8 cellular contexts compared by ENCODE assay signal in genomic region chr16:20944861-20945390, GRCh38.
DNase-seq lines count a peak whose midpoint lies in the region; ATAC-seq lines count a peak whose summit lies in the region.

No MANE protein-coding gene starts in this region.

- no peak for ATAC-seq in HG02870 (IDR thresholded peaks at IDR 0.05; ENCODE audit: unreplicated experiment)

- DNase-seq in HCEC 1CT (peak; percentile 7), D341Med (ENCODE audit: low spot score) (no peak), NCI-H2107 (lab: John Stamatoyannopoulos, UW) (no peak), nucleus accumbens (lab: John Stamatoyannopoulos, UW) (no peak)
- peak; percentile 23 for DNase-seq in central memory CD4-positive, alpha-beta T cell
- DNase-seq in stimulated activated CD4-positive, alpha-beta T cell treated with anti-CD3 and anti-CD28 coated beads, Interleukin-15, amount 100 ng/mL, for 24 hours = peak; percentile 63

- H3K4me3 Mint-ChIP-seq in T-helper 1 cell treated with Interleukin-12 subunit alpha and Interleukin-12 subunit beta and Interleukin-4 antibody, amounts not matched to agents 30 μg/mL and 1 μg/mL, for 36 hours = no peak overlapping the region

- peaks cover 1% of the 10 kb centered on the region for H3K36me3 Mint-ChIP-seq in T-helper 1 cell treated with Interleukin-12 subunit alpha and Interleukin-12 subunit beta and Interleukin-4 antibody, amounts not matched to agents 30 μg/mL and 1 μg/mL, for 36 hours (ENCODE audit: low read depth)

- H3K4me1 Mint-ChIP-seq in T-helper 1 cell treated with Interleukin-12 subunit alpha and Interleukin-12 subunit beta and Interleukin-4 antibody, amounts not matched to agents 30 μg/mL and 1 μg/mL, for 36 hours (ENCODE audit: low read depth) = peaks cover 43% of the 10 kb centered on the region

- no peaks in the 10 kb centered on the region for H3K9me3 Mint-ChIP-seq in T-helper 1 cell treated with Interleukin-12 subunit alpha and Interleukin-12 subunit beta and Interleukin-4 antibody, amounts not matched to agents 30 μg/mL and 1 μg/mL, for 36 hours

- peak overlapping the region; percentile 93 for H3K27ac Mint-ChIP-seq in T-helper 1 cell treated with Interleukin-12 subunit alpha and Interleukin-12 subunit beta and Interleukin-4 antibody, amounts not matched to agents 30 μg/mL and 1 μg/mL, for 36 hours

- H3K27me3 Mint-ChIP-seq in T-helper 1 cell treated with Interleukin-12 subunit alpha and Interleukin-12 subunit beta and Interleukin-4 antibody, amounts not matched to agents 30 μg/mL and 1 μg/mL, for 36 hours (ENCODE audit: low read depth) = peaks cover 5% of the 10 kb centered on the region

Comparison
In these comparisons a context has a peak if more than half of its experiments do, and no peak if none do; other contexts are left out.
1. DNase-seq: peak in HCEC 1CT (single experiment), central memory CD4-positive, alpha-beta T cell (single experiment) and stimulated activated CD4-positive, alpha-beta T cell treated with anti-CD3 and anti-CD28 coated beads, Interleukin-15, amount 100 ng/mL, for 24 hours (single experiment); none in D341Med (single experiment), NCI-H2107 (single experiment) and nucleus accumbens (0 of 56).